Comparison of ENCODE assay signal across 7 cellular contexts in the genomic region with DNA sequence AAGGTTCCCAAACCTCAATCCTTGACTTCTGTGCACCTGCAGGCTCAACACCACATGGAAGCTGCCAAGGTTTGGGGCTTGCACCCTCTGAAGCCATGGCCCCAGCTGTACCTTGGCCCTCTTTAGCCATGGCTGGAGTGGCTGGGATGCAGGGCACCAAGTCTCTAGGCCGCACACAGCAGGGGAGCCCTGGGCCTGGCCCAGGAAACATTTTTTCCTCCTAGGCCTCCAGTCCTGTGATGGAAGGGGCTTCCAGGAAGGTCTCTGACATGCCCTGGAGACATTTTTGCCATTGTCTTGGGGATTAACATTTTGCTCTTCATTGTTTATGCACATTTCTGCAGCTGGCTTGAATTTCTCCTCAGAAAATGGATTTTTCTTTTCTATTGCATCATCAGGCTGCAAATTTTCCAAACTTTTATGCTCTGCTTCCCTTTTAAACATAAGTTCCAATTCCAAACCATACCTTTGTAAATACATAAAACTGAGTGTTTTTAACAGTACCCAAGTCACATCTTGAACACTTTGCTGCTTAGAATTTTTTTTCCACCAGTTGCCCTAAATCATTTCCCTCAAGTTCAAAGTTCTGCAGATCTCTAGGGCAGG. TPM values are rescaled to one million over a fixed set of nuclear protein-coding genes. Genes with fewer than 3 reads are reported as not detected.
"Had no signal": no experiment of that assay in that cellular context is flagged by ENCODE, and none has a peak within 500 bp of the region (broad histone marks: within the 10 kb centered on the region; RNA-seq: fewer than 3 reads in every experiment).

No MANE protein-coding gene starts in this region.

RNA-seq across cellular contexts. Expression of gene CEACAM21, which starts 6.7 kb away (rescaled TPM):
- total RNA-seq: kidney epithelial cell had no signal
- polyA plus RNA-seq: keratinocyte had no signal

RNA-seq across cellular contexts. Expression of gene CEACAM4, which starts 44.2 kb away (rescaled TPM):
- total RNA-seq: colonic mucosa, dermis microvascular lymphatic vessel endothelial cell, glomerular endothelial cell, kidney epithelial cell, lung microvascular endothelial cell had no signal
- polyA plus RNA-seq: keratinocyte; naive thymus-derived CD4-positive, alpha-beta T cell had no signal
